10 cellular contexts compared by ENCODE assay signal in the genomic region with DNA sequence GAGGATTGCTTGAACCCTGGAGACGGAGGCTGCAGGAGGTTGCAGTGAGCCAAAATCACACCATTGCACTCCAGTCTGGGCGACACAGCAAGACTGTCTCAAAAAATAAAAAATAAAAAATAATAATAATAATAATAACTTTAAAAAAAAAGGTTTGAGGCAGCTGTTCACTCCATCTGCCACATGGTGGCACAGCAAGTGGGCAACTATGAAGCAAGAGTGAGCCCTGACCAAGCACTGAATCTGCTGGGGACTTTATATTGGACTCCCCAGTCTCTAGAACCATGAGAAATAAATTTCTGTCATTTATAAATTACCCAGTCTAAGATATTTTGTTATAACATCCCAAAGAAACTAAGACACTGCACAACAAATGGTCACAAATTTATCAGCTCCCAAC. TPM values are rescaled to one million over a fixed set of nuclear protein-coding genes. Genes with fewer than 3 reads are reported as not detected.
DNase-seq lines count a peak whose midpoint lies in the region; FAIRE-seq and TF ChIP-seq lines count a peak whose summit lies in the region.
"Had no signal": no experiment of that assay in that cellular context is flagged by ENCODE, and none has a peak within 500 bp of the region (broad histone marks: within the 10 kb centered on the region; RNA-seq: fewer than 3 reads in every experiment).

No MANE protein-coding gene starts in this region.

- TF ChIP-seq CTCF in GM12873 (IDR thresholded peaks at IDR 0.05; ENCODE audit: insufficient read depth, low read depth, low read length, missing control alignments) (peak; percentile 35), WI38 (IDR thresholded peaks at IDR 0.05; ENCODE audit: low read depth, low read length) (peak; percentile 34; the same call in 1 of the 2 replicates), kidney epithelial cell (IDR thresholded peaks at IDR 0.05; ENCODE audit: insufficient read depth, low read length, poor library complexity, severe bottlenecking) (peak; percentile 9)

- H3K9me3 Mint-ChIP-seq in immature natural killer cell = no peaks in the 10 kb centered on the region

- H3K27ac Mint-ChIP-seq in immature natural killer cell = no peak overlapping the region

- H3K36me3 ChIP-seq in kidney epithelial cell (ENCODE audit: control insufficient read depth, insufficient read depth, low read length) = no peaks in the 10 kb centered on the region

- no peak overlapping the region for H3K4me3 ChIP-seq in WI38 (ENCODE audit: low read depth, low read length)
- no peak overlapping the region for H3K4me3 ChIP-seq in kidney epithelial cell (ENCODE audit: low read depth, low read length)

- peak; percentile 87 for FAIRE-seq in A204.1 (lab: Jason Lieb, UNC)

- H3K27me3 Mint-ChIP-seq in immature natural killer cell (ENCODE audit: low read depth in 3 of 3) = no peaks in the 10 kb centered on the region

- no peaks in the 10 kb centered on the region for H3K27me3 ChIP-seq in kidney epithelial cell (ENCODE audit: control insufficient read depth, insufficient read depth, low read length)

- DNase-seq in kidney epithelial cell (ENCODE audit: low read depth) (no peak), NCI-H526 (lab: John Stamatoyannopoulos, UW) (no peak), immature natural killer cell (no peak), SHP77 (lab: John Stamatoyannopoulos, UW) (no peak), NCI-H1694 treated with DMSO at 0.1 percent for 48 hours (lab: John Stamatoyannopoulos, UW) (no peak)
- DNase-seq: activated effector memory CD4-positive, alpha-beta T cell treated with Interleukin-2 at 50 U/mL for 16 hours; stimulated activated CD4-positive, alpha-beta T cell treated with anti-CD3 and anti-CD28 coated beads, Interleukin-12 subunit alpha, Interleukin-12 subunit beta, amount 100 ng/mL, for 4 hours had no signal

- H3K4me3 Mint-ChIP-seq in immature natural killer cell = no peak overlapping the region

- peaks cover 6 to 7% (median 7%) of the 10 kb centered on the region in 3 donors for H3K36me3 Mint-ChIP-seq in immature natural killer cell

- peaks cover 0 to 4% of the 10 kb centered on the region in 2 donors for H3K4me1 Mint-ChIP-seq in immature natural killer cell

RNA-seq across cellular contexts. Expression of a gene that starts 14.6 kb away (rescaled TPM):
- 127 and 129 TPM in 2 replicates for total RNA-seq in kidney epithelial cell
- polyA plus RNA-seq in immature natural killer cell = 10 to 100 TPM; 15.8 to 18.3 (median 17.2) TPM

RNA-seq across cellular contexts. Expression of a gene that starts 14.8 kb away (rescaled TPM):
- total RNA-seq in kidney epithelial cell = 44.0 and 49.4 TPM in 2 replicates
- 10 to 100 TPM in 1 of 3 donors, 1 to 10 TPM in 2; 5.2 to 12.3 (median 6.7) TPM for polyA plus RNA-seq in immature natural killer cell

RNA-seq across cellular contexts. Expression of a gene that starts 55.6 kb away (rescaled TPM):
- 8.1 and 9.7 TPM in 2 replicates for total RNA-seq in kidney epithelial cell
- not detected for polyA plus RNA-seq in immature natural killer cell
